ENCODE assay signal across 16 cellular contexts in the genomic region with DNA sequence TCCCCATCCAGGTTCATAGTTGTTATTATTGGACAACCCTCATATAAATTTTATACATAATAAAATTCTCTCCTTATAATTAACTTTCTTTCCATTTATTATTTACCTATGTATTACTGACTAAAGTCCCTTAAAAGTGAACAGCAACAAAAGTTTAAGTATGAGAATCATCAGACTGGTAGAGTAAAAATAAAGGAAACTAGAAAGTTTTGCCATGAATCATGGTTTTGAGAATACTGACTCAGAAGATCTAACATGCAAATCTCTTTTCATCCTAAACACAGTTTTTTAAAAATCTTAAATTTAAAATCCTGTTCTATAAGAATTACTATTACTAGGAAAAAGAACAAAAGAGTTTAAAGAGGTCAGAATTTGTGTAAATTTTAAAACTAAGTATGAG.
A peak's percentile ranks its signal among the peaks of the same experiment; 100 is the strongest.
DNase-seq lines count a peak whose midpoint lies in the region; ATAC-seq, FAIRE-seq and TF ChIP-seq lines count a peak whose summit lies in the region.
"Had no signal": no experiment of that assay in that cellular context is flagged by ENCODE, and none has a peak within 500 bp of the region (broad histone marks: within the 10 kb centered on the region; RNA-seq: fewer than 3 reads in every experiment).

No MANE protein-coding gene starts in this region.

- TF ChIP-seq CTCF in AG10803 (conservative IDR thresholded peaks at IDR 0.05; ENCODE audit: low read length) (no peak), fibroblast of mammary gland (conservative IDR thresholded peaks at IDR 0.05; ENCODE audit: control insufficient read depth, insufficient read depth, low read depth, low read length) (no peak)

- peak; percentile 21 for DNase-seq in AG10803 (ENCODE audit: low read depth)
- DNase-seq in RCC 7860 (ENCODE audit: low spot score): no peak
- DNase-seq in fibroblast of mammary gland (ENCODE audit: low read depth): peak; percentile 40
- no peak for DNase-seq in posterior cingulate gyrus
- DNase-seq in NCI-H1930 (lab: John Stamatoyannopoulos, UW): no peak
- DNase-seq: adrenal gland; DMS79; hippocampal formation; Kasumi-1; left colon; NCI-H1436 treated with DMSO at 0.1 percent for 48 hours; small intestine; stimulated activated naive CD8-positive, alpha-beta T cell treated with anti-CD3 and anti-CD28 coated beads, Interleukin-15, Interleukin-2, amounts not matched to agents 100 U/mL and 50 U/mL, for 24 hours had no signal

- intact Hi-C loops in posterior cingulate gyrus (cut with DNase I): no loop called here

- no peak for ATAC-seq in GM21381 (IDR thresholded peaks at IDR 0.05; ENCODE audit: unreplicated experiment)
- ATAC-seq: esophagus mucosa; left colon; stimulated activated naive CD8-positive, alpha-beta T cell treated with anti-CD3 and anti-CD28 coated beads, Interleukin-15, Interleukin-2, amounts not matched to agents 100 U/mL and 50 U/mL, for 24 hours had no signal

- peak; percentile 8 for FAIRE-seq in G401.6 (lab: Jason Lieb, UNC)
- FAIRE-seq in RCC 7860 (lab: Jason Lieb, UNC): peak; percentile 78
- FAIRE-seq: small intestine had no signal

- no peak overlapping the region for H3K4me3 ChIP-seq in AG10803 (ENCODE audit: low read length)
- no peak overlapping the region for H3K4me3 ChIP-seq in fibroblast of mammary gland (ENCODE audit: control insufficient read depth, low read depth, low read length)
- H3K4me3 ChIP-seq: adrenal gland had no signal

Comparison
In these comparisons a context has a peak if more than half of its experiments do, and no peak if none do; other contexts are left out.
1. DNase-seq: peak in AG10803 (single experiment) and fibroblast of mammary gland (single experiment); none in RCC 7860 (single experiment), posterior cingulate gyrus (0 of 10) and NCI-H1930 (0 of 2).